In genomic region chr20:63537525-63538203, GRCh38 we compare ENCODE assay signal across 1 cellular context.
TF ChIP-seq lines count a peak whose summit lies in the region.

No MANE protein-coding gene starts in this region.

TF ChIP-seq in HepG2, 621 proteins besides CTCF, POLR2A, EP300 and RAD21 (continues in another document):
- TF ChIP-seq SMARCE1 (IDR thresholded peaks at IDR 0.05; ENCODE audit: borderline replicate concordance) = no peak
- TF ChIP-seq ZNF101 (CRISPR knock-in tag; IDR thresholded peaks at IDR 0.05; ENCODE audit: borderline replicate concordance, low read depth) = no peak
- TF ChIP-seq RELA (CRISPR knock-in tag; IDR thresholded peaks at IDR 0.05) = peak; percentile 98; the same call in 1 of the 2 replicates
- 0 out of 2 replicates have a peak, but pooled peaks have one; percentile 46 for TF ChIP-seq NKX3-1 (CRISPR knock-in tag; IDR thresholded peaks at IDR 0.05)
- TF ChIP-seq ATRX (CRISPR knock-in tag; IDR thresholded peaks at IDR 0.05; ENCODE audit: borderline replicate concordance) = no peak
- peak; percentile 22 for TF ChIP-seq FOXO1 (CRISPR knock-in tag; IDR thresholded peaks at IDR 0.05)
- no peak for TF ChIP-seq PRMT3 (CRISPR knock-in tag; IDR thresholded peaks at IDR 0.05; ENCODE audit: borderline replicate concordance, low read depth)
- no peak for TF ChIP-seq ZNF709 (CRISPR knock-in tag; IDR thresholded peaks at IDR 0.05)
- TF ChIP-seq ZHX2 (IDR thresholded peaks at IDR 0.05; ENCODE audit: low read depth) = peak; percentile 26; the same call in 1 of the 2 replicates
- TF ChIP-seq ZHX2 (CRISPR knock-in tag; IDR thresholded peaks at IDR 0.05; ENCODE audit: borderline replicate concordance) = no peak
- TF ChIP-seq USF2 (IDR thresholded peaks at IDR 0.05; ENCODE audit: low read depth, low read length) = 0 out of 2 replicates have a peak, but pooled peaks have one; percentile 4
- no peak for TF ChIP-seq USF2 (CRISPR knock-in tag; IDR thresholded peaks at IDR 0.05; ENCODE audit: borderline replicate concordance)
- peak; percentile 95 for TF ChIP-seq ZBTB46 (CRISPR knock-in tag; IDR thresholded peaks at IDR 0.05; ENCODE audit: borderline replicate concordance)
- peak; percentile 98 for TF ChIP-seq ZNF280B (CRISPR knock-in tag; IDR thresholded peaks at IDR 0.05; ENCODE audit: borderline replicate concordance)
- no peak for TF ChIP-seq MBNL3 (CRISPR knock-in tag; conservative IDR thresholded peaks at IDR 0.05)
- TF ChIP-seq ZBTB38 (CRISPR knock-in tag; IDR thresholded peaks at IDR 0.05) = peak; percentile 95
- TF ChIP-seq NFE2 (CRISPR knock-in tag; IDR thresholded peaks at IDR 0.05) = no peak
- peak; percentile 93 for TF ChIP-seq ZNF687 (CRISPR knock-in tag; IDR thresholded peaks at IDR 0.05)
- peak; percentile 62; the same call in 1 of the 2 replicates for TF ChIP-seq AHR (CRISPR knock-in tag; IDR thresholded peaks at IDR 0.05)
- peak; percentile 96 for TF ChIP-seq ZNF230 (CRISPR knock-in tag; IDR thresholded peaks at IDR 0.05)
- no peak for TF ChIP-seq SNAPC4 (CRISPR knock-in tag; IDR thresholded peaks at IDR 0.05)
- TF ChIP-seq ZNF225 (CRISPR knock-in tag; IDR thresholded peaks at IDR 0.05) = peak; percentile 88
- no peak; the same call in 1 of the 2 replicates for TF ChIP-seq TCF7 (IDR thresholded peaks at IDR 0.05; ENCODE audit: low read depth)
- no peak for TF ChIP-seq KLF15 (CRISPR knock-in tag; IDR thresholded peaks at IDR 0.05; ENCODE audit: borderline replicate concordance)
- peak; percentile 9; the same call in 1 of the 2 replicates for TF ChIP-seq ZKSCAN8 (CRISPR knock-in tag; IDR thresholded peaks at IDR 0.05; ENCODE audit: borderline replicate concordance)
- TF ChIP-seq ZNF619 (CRISPR knock-in tag; IDR thresholded peaks at IDR 0.05) = peak; percentile 71
- TF ChIP-seq RARG (CRISPR knock-in tag; IDR thresholded peaks at IDR 0.05; ENCODE audit: low read depth) = no peak
- no peak for TF ChIP-seq ZNF674 (CRISPR knock-in tag; IDR thresholded peaks at IDR 0.05; ENCODE audit: low read depth)
- TF ChIP-seq AGO1 (IDR thresholded peaks at IDR 0.05; ENCODE audit: low read depth, low read length, poor library complexity, severe bottlenecking) = peak; percentile 83
- peak; percentile 88 for TF ChIP-seq ZNF704 (CRISPR knock-in tag; IDR thresholded peaks at IDR 0.05; ENCODE audit: borderline replicate concordance)
- no peak; the same call in 1 of the 2 replicates for TF ChIP-seq ZBTB3 (CRISPR knock-in tag; IDR thresholded peaks at IDR 0.05; ENCODE audit: borderline replicate concordance, low read depth)
- TF ChIP-seq ZNF678 (CRISPR knock-in tag; IDR thresholded peaks at IDR 0.05) = no peak
- TF ChIP-seq SMAD1 (CRISPR knock-in tag; IDR thresholded peaks at IDR 0.05; ENCODE audit: borderline replicate concordance, low read depth) = peak; percentile 91; the same call in 1 of the 2 replicates
- TF ChIP-seq GATAD1 (CRISPR knock-in tag; IDR thresholded peaks at IDR 0.05) = peak; percentile 94
- peak; percentile 69; the same call in 1 of the 2 replicates for TF ChIP-seq ZNF367 (CRISPR knock-in tag; IDR thresholded peaks at IDR 0.05; ENCODE audit: borderline replicate concordance)
- peak; percentile 82 for TF ChIP-seq MED1 (CRISPR knock-in tag; IDR thresholded peaks at IDR 0.05)
- TF ChIP-seq TRIM24 (CRISPR knock-in tag; IDR thresholded peaks at IDR 0.05) = no peak
- TF ChIP-seq ZNF530 (CRISPR knock-in tag; IDR thresholded peaks at IDR 0.05; ENCODE audit: low read depth) = no peak
- peak; percentile 95; the same call in 1 of the 2 replicates for TF ChIP-seq ZNF788 (CRISPR knock-in tag; IDR thresholded peaks at IDR 0.05; ENCODE audit: borderline replicate concordance)
- TF ChIP-seq ZNF7 (CRISPR knock-in tag; IDR thresholded peaks at IDR 0.05) = no peak
- peak; percentile 76 for TF ChIP-seq POLR2G (IDR thresholded peaks at IDR 0.05; ENCODE audit: low read depth, low read length)
